ENCODE assay signal across 33 cellular contexts in genomic region chr13:93942016-93942415, GRCh38.
"Had no signal": no experiment of that assay in that cellular context is flagged by ENCODE, and none has a peak within 500 bp of the region (broad histone marks: within the 10 kb centered on the region; RNA-seq: fewer than 3 reads in every experiment).

No MANE protein-coding gene starts in this region.

- H3K4me1 ChIP-seq: colonic mucosa, heart left ventricle, left ventricle myocardium inferior, thyroid gland, upper lobe of left lung, vagina had no signal

- DNase-seq: activated CD4-positive, alpha-beta T cell treated with anti-CD3 and anti-CD28 coated beads for 4 hours; activated CD4-positive, alpha-beta T cell treated with anti-CD3 and anti-CD28 coated beads, Interleukin-2, amount 50 U/mL, for 48 hours; activated CD4-positive, CD25-positive, alpha-beta regulatory T cell; activated CD8-positive, alpha-beta memory T cell treated with anti-CD3 and anti-CD28 coated beads for 24 hours; activated effector memory CD4-positive, alpha-beta T cell treated with anti-CD3 and anti-CD28 coated beads, Interleukin-2, amount 50 U/mL, for 16 hours; activated naive CD4-positive, alpha-beta T cell treated with anti-CD3 and anti-CD28 coated beads, Interleukin-2, amount 10 ng/mL, durations not matched to agents 7 days and 5 days; amygdala; cerebellar nuclear complex; colonic mucosa; effector memory CD4-positive, alpha-beta T cell; erythroblast; heart left ventricle; hypothalamus; immature natural killer cell; left ventricle myocardium inferior; ovary; retina; stimulated activated CD4-positive, alpha-beta T cell treated with anti-CD3 and anti-CD28 coated beads, Interleukin-12 subunit alpha, Interleukin-12 subunit beta, amount 100 ng/mL, for 4 hours; stimulated activated CD4-positive, alpha-beta T cell treated with anti-CD3 and anti-CD28 coated beads, Interleukin-4, amount 100 ng/mL, for 1 hour; stimulated activated naive CD8-positive, alpha-beta T cell treated with anti-CD3 and anti-CD28 coated beads, Interleukin-15, amount 100 ng/mL, for 72 hours; substantia nigra; T-helper 1 cell; thyroid gland; upper lobe of left lung had no signal

- H3K36me3 Mint-ChIP-seq: activated naive CD4-positive, alpha-beta T cell treated with anti-CD3 and anti-CD28 coated beads, Interleukin-2, amount 10 ng/mL, durations not matched to agents 7 days and 5 days; immature natural killer cell had no signal

- H3K4me3 ChIP-seq: cardiac muscle cell, colonic mucosa, heart left ventricle, left ventricle myocardium inferior, lung, ovary, skin epidermis, thyroid gland, upper lobe of left lung, vagina had no signal

- H3K36me3 ChIP-seq: cardiac muscle cell, colonic mucosa, heart left ventricle, left ventricle myocardium inferior, ovary, thyroid gland, upper lobe of left lung, vagina had no signal

- H3K4me1 Mint-ChIP-seq: activated naive CD4-positive, alpha-beta T cell treated with anti-CD3 and anti-CD28 coated beads, Interleukin-2, amount 10 ng/mL, durations not matched to agents 7 days and 5 days; immature natural killer cell; nephron; stimulated activated naive CD8-positive, alpha-beta T cell treated with anti-CD3 and anti-CD28 coated beads, Interleukin-15, amount 100 ng/mL, for 72 hours had no signal

- H3K27ac ChIP-seq: cardiac muscle cell, colonic mucosa, heart left ventricle, left ventricle myocardium inferior, ovary, skin epidermis, thyroid gland, upper lobe of left lung, vagina had no signal

- H3K9me3 ChIP-seq: colonic mucosa, heart left ventricle, left ventricle myocardium inferior, ovary, thyroid gland, upper lobe of left lung, vagina had no signal

- H3K4me3 Mint-ChIP-seq: activated naive CD4-positive, alpha-beta T cell treated with anti-CD3 and anti-CD28 coated beads, Interleukin-2, amount 10 ng/mL, durations not matched to agents 7 days and 5 days; activated T-helper 1 cell treated with anti-CD3 and anti-CD28 coated beads, Interleukin-12 subunit alpha, Interleukin-12 subunit beta, Interleukin-2, Interleukin-4 antibody, amounts not matched to agents 30 ng/mL and 10 ng/mL and 1 ng/mL, durations not matched to agents 14 hours and 24 hours and 36 hours; immature natural killer cell; nephron; stimulated activated naive CD8-positive, alpha-beta T cell treated with anti-CD3 and anti-CD28 coated beads, Interleukin-15, amount 100 ng/mL, for 72 hours; T-helper 2 cell treated with Interferon-gamma antibody and Interleukin-4, amounts not matched to agents 5 μg/mL and 100 μg/mL, for 36 hours had no signal

- H3K27ac Mint-ChIP-seq: activated naive CD4-positive, alpha-beta T cell treated with anti-CD3 and anti-CD28 coated beads, Interleukin-2, amount 10 ng/mL, durations not matched to agents 7 days and 5 days; activated T-helper 1 cell treated with anti-CD3 and anti-CD28 coated beads, Interleukin-12 subunit alpha, Interleukin-12 subunit beta, Interleukin-2, Interleukin-4 antibody, amounts not matched to agents 30 ng/mL and 10 ng/mL and 1 ng/mL, durations not matched to agents 14 hours and 24 hours and 36 hours; immature natural killer cell; nephron; progenitor cell of endocrine pancreas; stimulated activated naive CD8-positive, alpha-beta T cell treated with anti-CD3 and anti-CD28 coated beads, Interleukin-15, amount 100 ng/mL, for 72 hours; T-helper 2 cell treated with Interferon-gamma antibody and Interleukin-4, amounts not matched to agents 5 μg/mL and 100 μg/mL, for 36 hours had no signal

- H3K27me3 Mint-ChIP-seq: activated naive CD4-positive, alpha-beta T cell treated with anti-CD3 and anti-CD28 coated beads, Interleukin-2, amount 10 ng/mL, durations not matched to agents 7 days and 5 days; progenitor cell of endocrine pancreas; stimulated activated naive CD8-positive, alpha-beta T cell treated with anti-CD3 and anti-CD28 coated beads, Interleukin-15, amount 100 ng/mL, for 72 hours had no signal

- H3K9me3 Mint-ChIP-seq: activated naive CD4-positive, alpha-beta T cell treated with anti-CD3 and anti-CD28 coated beads, Interleukin-2, amount 10 ng/mL, durations not matched to agents 7 days and 5 days; activated T-helper 1 cell treated with anti-CD3 and anti-CD28 coated beads, Interleukin-12 subunit alpha, Interleukin-12 subunit beta, Interleukin-2, Interleukin-4 antibody, amounts not matched to agents 30 ng/mL and 10 ng/mL and 1 ng/mL, durations not matched to agents 14 hours and 24 hours and 36 hours; nephron; stimulated activated naive CD8-positive, alpha-beta T cell treated with anti-CD3 and anti-CD28 coated beads, Interleukin-15, amount 100 ng/mL, for 72 hours; T-helper 2 cell treated with Interferon-gamma antibody and Interleukin-4, amounts not matched to agents 5 μg/mL and 100 μg/mL, for 36 hours had no signal

- ATAC-seq: sciatic nerve; stimulated activated naive CD8-positive, alpha-beta T cell treated with anti-CD3 and anti-CD28 coated beads, Interleukin-15, amount 100 ng/mL, for 72 hours had no signal

- H3K27me3 ChIP-seq: cardiac muscle cell, colonic mucosa, heart left ventricle, ovary, thyroid gland, upper lobe of left lung, vagina had no signal
